12 cellular contexts compared by ENCODE assay signal in the genomic region with DNA sequence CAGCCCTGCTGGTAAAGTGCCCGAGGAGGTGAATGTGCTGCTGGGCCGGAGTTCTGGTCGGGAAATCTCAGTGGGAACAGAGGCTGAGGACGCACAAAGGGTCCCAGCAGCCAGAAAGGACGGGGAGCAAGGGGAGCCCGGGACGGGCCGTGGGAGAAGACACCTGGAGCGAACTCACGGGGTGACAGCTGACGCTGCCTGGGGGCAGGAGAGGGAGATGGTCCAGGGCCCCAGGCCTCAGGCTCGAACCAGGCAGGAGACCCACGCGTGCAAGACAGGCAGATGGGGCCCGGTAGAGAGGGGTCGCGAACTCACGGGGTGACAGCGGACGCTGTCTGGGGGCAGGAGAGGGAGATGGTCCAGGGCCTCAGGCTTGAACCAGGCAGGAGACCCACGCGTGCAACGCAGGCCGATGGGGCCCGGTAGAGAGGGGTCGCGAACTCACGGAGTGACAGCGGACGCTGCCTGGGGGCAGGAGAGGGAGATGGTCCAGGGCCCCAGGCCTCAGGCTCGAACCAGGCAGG.
"Had no signal": no experiment of that assay in that cellular context is flagged by ENCODE, and none has a peak within 500 bp of the region (broad histone marks: within the 10 kb centered on the region; RNA-seq: fewer than 3 reads in every experiment).

No MANE protein-coding gene starts in this region.

- H3K27ac Mint-ChIP-seq: activated naive CD8-positive, alpha-beta T cell; activated T-cell treated with anti-CD3 and anti-CD28 coated beads, Interleukin-2, amount 50 U/mL, for 24 hours had no signal

- DNase-seq: activated CD4-positive, alpha-beta T cell treated with anti-CD3 and anti-CD28 coated beads for 4 hours; activated effector memory CD4-positive, alpha-beta T cell treated with anti-CD3 and anti-CD28 coated beads, Interleukin-2, amount 50 U/mL, for 16 hours; activated T-cell treated with anti-CD3 and anti-CD28 coated beads, Interleukin-2, amount 50 U/mL, for 24 hours; anterior cingulate cortex; esophagus squamous epithelium; foreskin fibroblast; stimulated activated CD4-positive, alpha-beta T cell treated with anti-CD3 and anti-CD28 coated beads, Interleukin-1b, Interleukin-23, amount 100 ng/mL, for 48 hours; stimulated activated naive CD4-positive, alpha-beta T cell; T-helper 1 cell had no signal

- H3K9me3 Mint-ChIP-seq: activated T-cell treated with anti-CD3 and anti-CD28 coated beads, Interleukin-2, amount 50 U/mL, for 24 hours; neural crest cell had no signal

- H3K27me3 Mint-ChIP-seq: activated T-cell treated with anti-CD3 and anti-CD28 coated beads, Interleukin-2, amount 50 U/mL, for 24 hours had no signal

- H3K4me3 Mint-ChIP-seq: activated naive CD8-positive, alpha-beta T cell; activated T-cell treated with anti-CD3 and anti-CD28 coated beads, Interleukin-2, amount 50 U/mL, for 24 hours had no signal

- H3K36me3 Mint-ChIP-seq: activated naive CD8-positive, alpha-beta T cell had no signal

- H3K9me3 ChIP-seq: esophagus squamous epithelium, spleen had no signal

- H3K4me3 ChIP-seq: esophagus squamous epithelium, spleen had no signal

- H3K36me3 ChIP-seq: esophagus squamous epithelium, spleen had no signal
